12 cellular contexts compared by ENCODE assay signal in the genomic region with DNA sequence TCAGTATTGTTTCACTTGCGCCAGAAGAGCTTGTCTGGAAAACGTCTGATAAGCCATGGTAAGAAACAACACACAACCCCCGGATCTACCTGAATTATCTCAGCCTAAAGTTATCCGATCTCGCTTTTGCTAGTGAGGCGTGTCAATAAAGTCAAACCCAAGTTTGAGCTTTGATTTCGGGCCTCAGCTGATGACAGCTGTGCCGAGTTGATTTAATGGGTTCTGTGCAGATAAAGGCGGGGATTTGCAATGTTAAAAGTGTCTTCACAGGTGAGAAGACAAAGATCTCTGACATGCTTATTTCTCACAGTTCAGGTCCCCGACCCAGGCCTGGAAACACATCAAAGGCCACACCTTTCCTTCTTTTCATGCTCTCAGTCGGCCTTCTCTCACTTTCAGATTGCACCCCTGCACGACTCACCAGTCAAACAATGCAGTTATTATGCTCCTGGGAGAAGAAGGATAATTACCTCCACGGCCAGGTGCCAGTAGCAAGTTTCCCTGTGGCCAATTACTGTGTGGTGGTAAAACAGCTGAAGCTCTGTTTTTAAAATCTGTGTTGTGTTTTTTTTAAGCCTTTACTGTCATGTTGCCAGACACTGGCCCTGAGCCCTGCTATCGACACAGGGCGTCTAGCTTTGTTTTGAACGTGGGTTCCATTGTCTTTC.
DNase-seq lines count a peak whose midpoint lies in the region; ATAC-seq lines count a peak whose summit lies in the region.
"Had no signal": no experiment of that assay in that cellular context is flagged by ENCODE, and none has a peak within 500 bp of the region (broad histone marks: within the 10 kb centered on the region; RNA-seq: fewer than 3 reads in every experiment).

No MANE protein-coding gene starts in this region.

- ATAC-seq in GM19395 (IDR thresholded peaks at IDR 0.05; ENCODE audit: unreplicated experiment) = no peak
- ATAC-seq: Right ventricle myocardium inferior; stimulated activated memory B cell treated with anti-CD40 and anti-IgM and Interleukin-4, amounts not matched to agents 10 μg/mL and 1 μg/mL and 100 μg/mL, for 72 hours had no signal

- 0 out of 2 replicates have a peak overlapping the region, but pooled peaks have one; percentile 33 for H3K9ac ChIP-seq in iPS-20b (ENCODE audit: low read depth, low read length)

- H3K36me3 ChIP-seq in iPS-20b (ENCODE audit: insufficient read depth, low read depth, low read length) = no peaks in the 10 kb centered on the region

- H3K9me3 ChIP-seq in iPS-20b (ENCODE audit: insufficient read depth, low read depth, low read length) = no peaks in the 10 kb centered on the region

- intact Hi-C loops in head of caudate nucleus (cut with DNase I) = no loop called here

- H3K27ac ChIP-seq in iPS-20b (ENCODE audit: low read length) = no peak overlapping the region

- peak; percentile 60 for DNase-seq in A172 (ENCODE audit: low spot score)
- DNase-seq in M059J (ENCODE audit: low read depth) = peak; percentile 68
- peak; percentile 47 for DNase-seq in NCI-H774 (lab: John Stamatoyannopoulos, UW)
- DNase-seq in pons (ENCODE audit: low spot score) = no peak
- DNase-seq in stimulated activated CD8-positive, alpha-beta memory T cell treated with anti-CD3 and anti-CD28 coated beads, Interleukin-4, amount 100 ng/mL, for 48 hours = no peak
- no peak for DNase-seq in head of caudate nucleus
- DNase-seq: activated CD4-positive, alpha-beta T cell treated with anti-CD3 and anti-CD28 coated beads for 1 hour; Kasumi-1 had no signal

- H3K27me3 ChIP-seq in iPS-20b (ENCODE audit: insufficient read depth, low read length) = no peaks in the 10 kb centered on the region

- H3K4me3 ChIP-seq in iPS-20b (ENCODE audit: low read length) = peak overlapping the region; percentile 7; the same call in 1 of the 2 replicates

- peaks cover 13% of the 10 kb centered on the region for H3K4me1 ChIP-seq in iPS-20b (ENCODE audit: insufficient read depth, low read length)

Comparison
In these comparisons a context has a peak if more than half of its experiments do, and no peak if none do; other contexts are left out.
1. DNase-seq: peak in A172 (single experiment), M059J (single experiment) and NCI-H774 (single experiment); none in pons (single experiment), stimulated activated CD8-positive, alpha-beta memory T cell treated with anti-CD3 and anti-CD28 coated beads, Interleukin-4, amount 100 ng/mL, for 48 hours (single experiment) and head of caudate nucleus (0 of 42).